Comparison of ENCODE assay signal across 8 cellular contexts in genomic region chr4:152778656-152779512, GRCh38. TPM values are rescaled to one million over a fixed set of nuclear protein-coding genes. Genes with fewer than 3 reads are reported as not detected.
DNase-seq lines count a peak whose midpoint lies in the region; ATAC-seq, FAIRE-seq and TF ChIP-seq lines count a peak whose summit lies in the region.

No MANE protein-coding gene starts in this region.

- H3K27ac Mint-ChIP-seq in T-helper 1 cell treated with Interleukin-12 subunit alpha and Interleukin-12 subunit beta and Interleukin-4 antibody, amounts not matched to agents 30 μg/mL and 1 μg/mL, for 36 hours = peak overlapping the region; percentile 94

- peaks cover 11% of the 10 kb centered on the region for H3K36me3 Mint-ChIP-seq in T-helper 1 cell treated with Interleukin-12 subunit alpha and Interleukin-12 subunit beta and Interleukin-4 antibody, amounts not matched to agents 30 μg/mL and 1 μg/mL, for 36 hours (ENCODE audit: low read depth)

- TF ChIP-seq CTCF in mammary epithelial cell (conservative IDR thresholded peaks at IDR 0.05 in 1 of 2, IDR thresholded peaks at IDR 0.05 in 1 of 2; ENCODE audit: extremely low read depth in 1 of 2, insufficient read depth in 1 of 2, low read depth in 1 of 2, low read length in 2 of 2) (no peak), spleen (IDR thresholded peaks at IDR 0.05 in 8 of 11, conservative IDR thresholded peaks at IDR 0.05 in 3 of 11) (no peak)

- no peaks in the 10 kb centered on the region for H3K27me3 ChIP-seq in mammary epithelial cell (ENCODE audit: insufficient read depth, low read length)
- H3K27me3 ChIP-seq in spleen (replicated peaks in 1 of 7) = no peaks in the 10 kb centered on the region

- H3K9ac ChIP-seq in mammary epithelial cell (ENCODE audit: insufficient read depth, low read length) = peak overlapping the region; percentile 96

- ATAC-seq in HG03457 (IDR thresholded peaks at IDR 0.05; ENCODE audit: unreplicated experiment) = peak; percentile 2

- H3K9me3 ChIP-seq in mammary epithelial cell (replicated peaks; ENCODE audit: insufficient read depth, low read length) = no peaks in the 10 kb centered on the region
- no peaks in the 10 kb centered on the region for H3K9me3 ChIP-seq in spleen

- no peaks in the 10 kb centered on the region for H3K36me3 ChIP-seq in mammary epithelial cell (ENCODE audit: insufficient read depth, low read length)
- no peaks in the 10 kb centered on the region for H3K36me3 ChIP-seq in spleen

- peaks cover 34% of the 10 kb centered on the region for H3K4me1 Mint-ChIP-seq in T-helper 1 cell treated with Interleukin-12 subunit alpha and Interleukin-12 subunit beta and Interleukin-4 antibody, amounts not matched to agents 30 μg/mL and 1 μg/mL, for 36 hours (ENCODE audit: low read depth)

- peak overlapping the region; percentile 100 for H2AFZ ChIP-seq in mammary epithelial cell (ENCODE audit: low read depth, low read length)

- H3K4me1 ChIP-seq in mammary epithelial cell (ENCODE audit: insufficient read depth, low read length) = peaks cover 22% of the 10 kb centered on the region
- peaks cover 7 to 53% (median 37%) of the 10 kb centered on the region in 6 donors for H3K4me1 ChIP-seq in spleen

- peak overlapping the region; percentile 64 to 80 (median 66) for H3K4me3 ChIP-seq in mammary epithelial cell (replicated peaks in 1 of 3; ENCODE audit: insufficient read depth in 1 of 3, low read depth in 2 of 3, low read length in 3 of 3)
- H3K4me3 ChIP-seq in spleen = peak overlapping the region; percentile 56 to 88 (median 84)

- in situ Hi-C loops in mammary epithelial cell (cut with MboI; ENCODE audit: low sequenced_read_pairs in 2 of 2) = no loop called here

- intact Hi-C loops in mammary epithelial cell (cut with micrococcal nuclease) = loop anchor here (1.0 to 5.0 kb wide), 4 partner anchors 102 to 349 kb away; partner anchors contain the start of genes FBXW7 and FHDC1
- intact Hi-C loops in spleen (cut with DNase I; ENCODE audit: low total_unique reads) = no loop called here

- TSS peak; percentile 38 for BruUV-seq in mammary epithelial cell (replicated peaks; lab: Mats Ljungman, UMichigan)

- CTCF ChIA-PET in mammary epithelial cell (lab: Charles Lee; ENCODE audit: low non-redundant PET) = interaction anchor here (0.6 to 0.8 kb wide), 3 partner anchors 293 to 393 kb away, joined by 3 to 8 read pairs (median 6); no protein-coding TSS in a partner anchor

- 2% methylated on average over 18 of the region's 30 CpGs for WGBS in mammary epithelial cell (ENCODE audit: low coverage, missing lambda C conversion rate)
- 1 to 3% (median 2%) methylated on average over 30 of the region's 30 CpGs for WGBS in spleen, 5 donors

- H3K27ac ChIP-seq in mammary epithelial cell (ENCODE audit: insufficient read depth, low read depth, low read length) (peak overlapping the region; percentile 86), spleen (peak overlapping the region; percentile 59 to 90 (median 88))

- H3K9me3 Mint-ChIP-seq in T-helper 1 cell treated with Interleukin-12 subunit alpha and Interleukin-12 subunit beta and Interleukin-4 antibody, amounts not matched to agents 30 μg/mL and 1 μg/mL, for 36 hours = no peaks in the 10 kb centered on the region

- H4K20me1 ChIP-seq in mammary epithelial cell (ENCODE audit: insufficient read depth, low read length) = no peaks in the 10 kb centered on the region

- TF ChIP-seq POLR2A in GM12891 (IDR thresholded peaks at IDR 0.05; ENCODE audit: low read depth, low read length) (no peak), spleen (IDR thresholded peaks at IDR 0.05) (no peak)

- peak overlapping the region; percentile 97 for H3K4me3 Mint-ChIP-seq in T-helper 1 cell treated with Interleukin-12 subunit alpha and Interleukin-12 subunit beta and Interleukin-4 antibody, amounts not matched to agents 30 μg/mL and 1 μg/mL, for 36 hours

- peak; percentile 13 for DNase-seq in GM12891 (ENCODE audit: insufficient read length, low spot score)
- DNase-seq in mammary epithelial cell = peak; percentile 30
- peak; percentile 55 for DNase-seq in islet precursor cell
- peak; percentile 77 for DNase-seq in spleen
- no peak for DNase-seq in SHP77 treated with DMSO at 0.1 percent for 48 hours (lab: John Stamatoyannopoulos, UW)
- no peak for DNase-seq in iPS-NIHi7 (ENCODE audit: extremely low spot score)

- dilution Hi-C loops in mammary epithelial cell (cut with HindIII; ENCODE audit: low sequenced_read_pairs) = no loop called here

- peaks cover 24% of the 10 kb centered on the region for H3K27me3 Mint-ChIP-seq in T-helper 1 cell treated with Interleukin-12 subunit alpha and Interleukin-12 subunit beta and Interleukin-4 antibody, amounts not matched to agents 30 μg/mL and 1 μg/mL, for 36 hours (ENCODE audit: low read depth)

- peaks cover 38% of the 10 kb centered on the region for H3K79me2 ChIP-seq in mammary epithelial cell (ENCODE audit: insufficient read depth, low read length)

- peak; percentile 77 for FAIRE-seq in GM12891 (lab: Jason Lieb, UNC)

- peak overlapping the region; percentile 82 for H3K4me2 ChIP-seq in mammary epithelial cell (ENCODE audit: insufficient read depth, low read depth, low read length)

TF ChIP-seq in GM12891, 5 proteins besides CTCF, POLR2A, EP300 and RAD21:
- TF ChIP-seq SPI1 (IDR thresholded peaks at IDR 0.05; ENCODE audit: low read depth, low read length) (no peak), TAF1 (IDR thresholded peaks at IDR 0.05; ENCODE audit: low read depth, low read length) (no peak)

RNA-seq across cellular contexts. Expression of gene TIGD4, which starts 0.6 kb away (rescaled TPM):
- polyA plus RNA-seq in GM12891 (2012; ENCODE audit: low read depth, missing spikeins) = 0.22 TPM
- total RNA-seq in mammary epithelial cell (under 1 TPM; 0.50 to 0.71 TPM), spleen (under 1 TPM in 6 of 7 donors, not detected in 1; 0.13 to 0.68 (median 0.41) TPM)
- polyA plus RNA-seq in mammary epithelial cell (0.17 TPM), spleen (under 1 TPM in 2 of 3 donors, not detected in 1; 0.09 to 0.10 TPM)
- not detected for polyA minus RNA-seq in mammary epithelial cell

RNA-seq across cellular contexts. Expression of gene ARFIP1, which starts 0.9 kb away (rescaled TPM):
- polyA plus RNA-seq in GM12891 (2012; ENCODE audit: low read depth, missing spikeins) = 8.5 TPM
- 10 to 100 TPM; 34.8 to 42.8 TPM for total RNA-seq in mammary epithelial cell
- polyA plus RNA-seq in mammary epithelial cell = 14.7 TPM
- 19.6 TPM for polyA minus RNA-seq in mammary epithelial cell
- total RNA-seq in spleen = 10 to 100 TPM; 21.2 to 35.0 (median 28.8) TPM
- 10 to 100 TPM; 13.9 to 19.0 (median 15.3) TPM for polyA plus RNA-seq in spleen

Comparison
In these comparisons a context has a peak if more than half of its experiments do, and no peak if none do; other contexts are left out.
1. DNase-seq: peak in GM12891 (single experiment), mammary epithelial cell (single experiment), islet precursor cell (single experiment) and spleen (single experiment); none in SHP77 treated with DMSO at 0.1 percent for 48 hours (single experiment) and iPS-NIHi7 (single experiment).